In the genomic region with DNA sequence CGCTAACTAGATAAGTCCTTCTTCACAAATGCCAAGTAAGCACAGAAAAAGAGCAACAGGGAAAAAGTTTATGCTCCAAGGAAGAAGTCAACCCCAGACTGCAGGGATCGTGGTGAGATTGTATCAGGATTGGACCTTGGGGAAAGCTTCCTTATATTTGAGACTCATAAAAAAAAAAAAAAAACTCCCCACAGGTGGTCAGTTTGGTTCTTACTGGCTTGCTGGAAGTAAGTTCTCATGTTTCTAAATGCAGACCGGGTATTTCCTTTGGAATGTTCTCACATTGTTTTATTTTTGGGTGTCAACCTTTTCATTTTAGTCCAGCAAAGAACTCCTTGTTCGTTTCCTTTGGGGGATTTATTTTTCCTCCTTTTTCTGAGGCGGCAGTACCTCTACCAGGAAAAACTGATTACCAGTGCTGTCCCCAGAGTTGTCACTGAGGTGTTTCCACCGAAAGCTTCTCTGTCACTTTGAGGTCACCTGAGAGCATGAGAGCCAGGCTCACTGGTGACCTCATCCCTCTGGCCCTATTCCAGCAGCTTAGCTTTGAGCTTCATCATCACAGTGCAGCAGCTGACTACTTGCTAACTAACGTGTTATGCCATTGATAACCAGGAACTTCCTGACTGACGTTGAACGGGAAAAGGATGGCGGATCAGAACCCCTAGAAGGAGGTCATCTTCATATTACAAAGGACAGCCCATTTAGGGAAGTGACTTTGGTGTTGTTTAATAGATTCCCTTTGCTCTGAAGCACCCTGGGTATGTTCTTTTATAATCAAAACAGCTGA, we compare ENCODE assay signal across 9 cellular contexts. TPM values are rescaled to one million over a fixed set of nuclear protein-coding genes. Genes with fewer than 3 reads are reported as not detected.
DNase-seq lines count a peak whose midpoint lies in the region; ATAC-seq and TF ChIP-seq lines count a peak whose summit lies in the region.
"Had no signal": no experiment of that assay in that cellular context is flagged by ENCODE, and none has a peak within 500 bp of the region (broad histone marks: within the 10 kb centered on the region; RNA-seq: fewer than 3 reads in every experiment).

No MANE protein-coding gene starts in this region.

- H3K4me3 ChIP-seq in brain microvascular endothelial cell (ENCODE audit: low read depth, low read length) (no peak overlapping the region), right lobe of liver (no peak overlapping the region)
- H3K4me3 ChIP-seq: BLaER1 treated with 17β-estradiol and CSF1 and Interleukin-3, amounts not matched to agents 10 nM and 100 nM had no signal

- TF ChIP-seq CTCF in brain microvascular endothelial cell (IDR thresholded peaks at IDR 0.05; ENCODE audit: low read depth, low read length, missing control alignments) = no peak
- TF ChIP-seq CTCF in right lobe of liver (IDR thresholded peaks at IDR 0.05) = no peak

- intact Hi-C loops in right lobe of liver (cut with DNase I) = no loop called here
- intact Hi-C loops in posterior cingulate gyrus (cut with DNase I) = no loop called here

- peak; percentile 32 for DNase-seq in activated CD4-positive, alpha-beta T cell treated with anti-CD3 and anti-CD28 coated beads for 48 hours
- DNase-seq in activated CD4-positive, alpha-beta T cell treated with anti-CD3 and anti-CD28 coated beads for 4 hours = no peak
- DNase-seq in NCI-H2029 (lab: John Stamatoyannopoulos, UW) (peak; percentile 92), brain microvascular endothelial cell (peak; percentile 97), right lobe of liver (peak; percentile 73 to 83 (median 79)), inferior parietal cortex (ENCODE audit: extremely low spot score) (no peak), posterior cingulate gyrus (no peak), NOMO-1 (lab: John Stamatoyannopoulos, UW; ENCODE audit: unreplicated experiment in 2 of 2) (no peak)

- peak; percentile 89 to 99 (median 94) for ATAC-seq in right lobe of liver

- H3K4me1 ChIP-seq in right lobe of liver = no peaks in the 10 kb centered on the region

- 25% methylated on average over 9 of the region's 10 CpGs for WGBS in right lobe of liver (ENCODE audit: insufficient coverage, low coverage, low lambda C conversion rate, missing lambda C conversion rate)

- H3K27ac ChIP-seq in brain microvascular endothelial cell (peak overlapping the region; percentile 93), right lobe of liver (peak overlapping the region in 2 of 3 donors; percentile 52 to 65)
- H3K27ac ChIP-seq: BLaER1 treated with 17β-estradiol and CSF1 and Interleukin-3, amounts not matched to agents 10 nM and 100 nM had no signal

- H3K9me3 ChIP-seq in right lobe of liver = no peaks in the 10 kb centered on the region
- H3K9me3 ChIP-seq: BLaER1 treated with 17β-estradiol and CSF1 and Interleukin-3, amounts not matched to agents 10 nM and 100 nM had no signal

- in situ Hi-C loops in brain microvascular endothelial cell (cut with HindIII; ENCODE audit: low pct_ligation_motif_present, low sequenced_read_pairs) = no loop called here

- H3K36me3 ChIP-seq in brain microvascular endothelial cell (replicated peaks) (no peaks in the 10 kb centered on the region), right lobe of liver (no peaks in the 10 kb centered on the region)
- H3K36me3 ChIP-seq: BLaER1 treated with 17β-estradiol and CSF1 and Interleukin-3, amounts not matched to agents 10 nM and 100 nM had no signal

- H3K27me3 ChIP-seq in brain microvascular endothelial cell (replicated peaks) (no peaks in the 10 kb centered on the region), right lobe of liver (no peaks in the 10 kb centered on the region)
- H3K27me3 ChIP-seq: BLaER1 treated with 17β-estradiol and CSF1 and Interleukin-3, amounts not matched to agents 10 nM and 100 nM had no signal

- peak; percentile 42 for TF ChIP-seq POLR2A in right lobe of liver (IDR thresholded peaks at IDR 0.05)

RNA-seq across cellular contexts. Expression of gene ATP8B1, which starts 16.8 kb away (rescaled TPM):
- total RNA-seq in right lobe of liver = 10 to 100 TPM in 5 of 6 experiments, 1 to 10 TPM in 1; 9.0 to 18.4 (median 17.1) TPM

Comparison
In these comparisons a context has a peak if more than half of its experiments do, and no peak if none do; other contexts are left out.
1. DNase-seq: peak in activated CD4-positive, alpha-beta T cell treated with anti-CD3 and anti-CD28 coated beads for 48 hours (single experiment), NCI-H2029 (single experiment), brain microvascular endothelial cell (single experiment) and right lobe of liver (3 of 3); none in activated CD4-positive, alpha-beta T cell treated with anti-CD3 and anti-CD28 coated beads for 4 hours (0 of 2), inferior parietal cortex (single experiment), posterior cingulate gyrus (0 of 10) and NOMO-1 (0 of 2).